In the genomic region with DNA sequence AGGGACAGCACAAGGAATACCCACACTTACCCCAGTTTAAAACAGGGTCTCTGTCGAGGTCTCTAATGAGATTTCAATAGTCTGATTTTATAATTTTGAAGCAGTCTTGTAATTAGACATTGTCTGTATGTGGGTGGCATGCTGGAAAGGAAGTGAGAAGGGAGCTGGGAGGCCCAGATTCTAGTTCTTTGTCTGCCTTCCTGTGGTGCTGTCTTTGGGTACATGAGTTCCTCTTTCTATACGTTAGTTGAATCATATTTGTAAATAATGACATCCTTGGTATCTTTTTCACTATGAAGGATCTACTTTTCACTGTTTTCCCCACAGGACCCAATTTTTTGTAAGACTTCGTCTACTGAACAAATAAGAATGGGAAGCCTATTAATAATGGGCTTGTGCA, we compare ENCODE assay signal across 12 cellular contexts.
DNase-seq lines count a peak whose midpoint lies in the region; ATAC-seq and TF ChIP-seq lines count a peak whose summit lies in the region.
"Had no signal": no experiment of that assay in that cellular context is flagged by ENCODE, and none has a peak within 500 bp of the region (broad histone marks: within the 10 kb centered on the region; RNA-seq: fewer than 3 reads in every experiment).

No MANE protein-coding gene starts in this region.

- TF ChIP-seq CTCF in nephron progenitor cell (IDR thresholded peaks at IDR 0.05): no peak

- peak; percentile 37 for DNase-seq in globus pallidus (ENCODE audit: low spot score)
- no peak for DNase-seq in nephron progenitor cell
- no peak for DNase-seq in inferior parietal cortex (ENCODE audit: extremely low spot score)
- no peak for DNase-seq in GF-D8 (lab: John Stamatoyannopoulos, UW)
- DNase-seq in DMS114 treated with DMSO at 0.1 percent for 48 hours (lab: John Stamatoyannopoulos, UW; ENCODE audit: unreplicated experiment): no peak
- DNase-seq: aorta; lower lobe of right lung; NK-92 treated with Interleukin-12 subunit alpha and Interleukin-12 subunit beta, amount 100 ng/mL, for 24 hours; transverse colon had no signal

- H3K27ac Mint-ChIP-seq in nephron progenitor cell: no peak overlapping the region

- H3K4me3 Mint-ChIP-seq in nephron progenitor cell: no peak overlapping the region

- H3K36me3 Mint-ChIP-seq in nephron progenitor cell (ENCODE audit: low read depth): no peaks in the 10 kb centered on the region

- ATAC-seq in GM18873 (IDR thresholded peaks at IDR 0.05; ENCODE audit: low FRiP score, unreplicated experiment) (peak; percentile 91), GM21786 (IDR thresholded peaks at IDR 0.05; ENCODE audit: unreplicated experiment) (peak; percentile 82), HG03442 (IDR thresholded peaks at IDR 0.05; ENCODE audit: unreplicated experiment) (peak; percentile 93)

- no peaks in the 10 kb centered on the region for H3K9me3 Mint-ChIP-seq in nephron progenitor cell

- H3K27me3 Mint-ChIP-seq in nephron progenitor cell (ENCODE audit: low read depth, poor library complexity): peaks cover 8% of the 10 kb centered on the region

- H3K4me1 Mint-ChIP-seq in nephron progenitor cell: peaks cover 17% of the 10 kb centered on the region
